In genomic region chr15:95894407-95894956, GRCh38 we compare ENCODE assay signal across 20 cellular contexts.
DNase-seq lines count a peak whose midpoint lies in the region; ATAC-seq, FAIRE-seq and TF ChIP-seq lines count a peak whose summit lies in the region.
"Had no signal": no experiment of that assay in that cellular context is flagged by ENCODE, and none has a peak within 500 bp of the region (broad histone marks: within the 10 kb centered on the region; RNA-seq: fewer than 3 reads in every experiment).

No MANE protein-coding gene starts in this region.

- ATAC-seq in A549 (no peak), GM12878 (no peak)

- in situ Hi-C loops in GM12878 (cut with MboI) (no loop called here), brain microvascular endothelial cell (cut with HindIII; ENCODE audit: low pct_ligation_motif_present, low sequenced_read_pairs) (no loop called here)

- H2AFZ ChIP-seq in KMS-11 (ENCODE audit: low read depth) (peak overlapping the region; percentile 43; the same call in 1 of the 2 replicates), GM12878 (ENCODE audit: control insufficient read depth, low read depth, low read length) (no peak overlapping the region)

- H3K27ac ChIP-seq in A549: no peak overlapping the region
- H3K27ac ChIP-seq in KMS-11: peak overlapping the region; percentile 24; the same call in 1 of the 2 replicates
- no peak overlapping the region for H3K27ac ChIP-seq in GM12878 (ENCODE audit: control insufficient read depth, insufficient read depth)
- H3K27ac ChIP-seq in brain microvascular endothelial cell: no peak overlapping the region
- H3K27ac ChIP-seq: colonic mucosa, HL-60, SJSA1, skin epidermis had no signal

- intact Hi-C loops in GM12878 (cut with micrococcal nuclease; ENCODE audit: unreplicated experiment): no loop called here

- H3K27me3 ChIP-seq in KMS-11 (ENCODE audit: insufficient read depth, low read depth) (no peaks in the 10 kb centered on the region), GM12878 (replicated peaks in 1 of 2; ENCODE audit: control insufficient read depth in 2 of 2, insufficient read depth in 2 of 2, low read length in 1 of 2) (no peaks in the 10 kb centered on the region), brain microvascular endothelial cell (replicated peaks) (no peaks in the 10 kb centered on the region)
- H3K27me3 ChIP-seq: colonic mucosa, SJSA1 had no signal

- CTCF ChIA-PET in A549 (lab: Yijun Ruan, JAX): no interaction called here
- CTCF ChIA-PET in GM12878 (lab: Yijun Ruan, JAX): interaction anchor here (1.3 kb wide), 1 partner anchor 9 kb away, joined by 3 read pairs; no protein-coding TSS in a partner anchor

- BruUV-seq in GM12878 (replicated peaks; lab: Mats Ljungman, UMichigan): no TSS peak

- TF ChIP-seq CTCF in A549 (IDR thresholded peaks at IDR 0.05): no peak
- TF ChIP-seq CTCF in KMS-11 (conservative IDR thresholded peaks at IDR 0.05; ENCODE audit: low read depth, low read length): no peak
- TF ChIP-seq CTCF in GM12878 (IDR thresholded peaks at IDR 0.05 in 2 of 3, conservative IDR thresholded peaks at IDR 0.05 in 1 of 3; ENCODE audit: control insufficient read depth in 2 of 3, extremely low read depth in 1 of 3, insufficient read depth in 1 of 3, low read depth in 3 of 3, low read length in 3 of 3): no peak
- TF ChIP-seq CTCF in brain microvascular endothelial cell (IDR thresholded peaks at IDR 0.05; ENCODE audit: low read depth, low read length, missing control alignments): no peak

- H3K9ac ChIP-seq in KMS-11 (no peak overlapping the region), GM12878 (ENCODE audit: control insufficient read depth, insufficient read depth, low read length) (no peak overlapping the region)

- RAD21 ChIA-PET in GM12878 (lab: Charles Lee; ENCODE audit: unreplicated experiment): interaction anchor here (0.7 to 1.5 kb wide), 4 partner anchors 8 to 34 kb away, joined by 3 to 4 read pairs (median 3); no protein-coding TSS in a partner anchor

- no peaks in the 10 kb centered on the region for H3K4me1 ChIP-seq in A549
- H3K4me1 ChIP-seq in KMS-11 (ENCODE audit: low read depth, poor library complexity, severe bottlenecking): peaks cover 35% of the 10 kb centered on the region
- H3K4me1 ChIP-seq in GM12878 (ENCODE audit: control insufficient read depth, insufficient read depth, low read length): no peaks in the 10 kb centered on the region
- H3K4me1 ChIP-seq: colonic mucosa, SJSA1 had no signal

- FAIRE-seq in A549 (lab: Jason Lieb, UNC) (no peak), GM12878 (lab: Jason Lieb, UNC) (no peak)
- FAIRE-seq: H54, TTC549 had no signal

- H4K20me1 ChIP-seq in KMS-11 (ENCODE audit: insufficient read depth) (no peaks in the 10 kb centered on the region), GM12878 (ENCODE audit: control insufficient read depth, insufficient read depth) (no peaks in the 10 kb centered on the region)

- DNase-seq in A549 (ENCODE audit: low read depth in 1 of 2, low spot score in 1 of 2) (no peak), GM12878 (ENCODE audit: low read depth, low spot score) (no peak), iris pigment epithelial cell (ENCODE audit: low read depth) (peak; percentile 21), C1 segment of cervical spinal cord (lab: John Stamatoyannopoulos, UW) (no peak), DMS153 (lab: John Stamatoyannopoulos, UW) (no peak), brain microvascular endothelial cell (no peak)
- no peak for DNase-seq in activated effector memory CD4-positive, alpha-beta T cell treated with Interleukin-2 at 50 U/mL for 16 hours
- DNase-seq: ACHN, activated gamma-delta T cell treated with Interleukin-2 at 50 U/mL for 16 hours, colonic mucosa, DND-41, NCI-H1417 treated with DMSO at 0.1 percent for 48 hours, occipital lobe, trophoblast cell had no signal

- SMC1A ChIA-PET in GM12878 (lab: Charles Lee; ENCODE audit: uncharacterized antibody, unreplicated experiment): interaction anchor here (1.6 kb wide), 2 partner anchors 35 to 37 kb away, joined by 3 to 4 read pairs; no protein-coding TSS in a partner anchor

- no peak overlapping the region for H3K4me2 ChIP-seq in A549
- peak overlapping the region; percentile 81 for H3K4me2 ChIP-seq in KMS-11
- H3K4me2 ChIP-seq in GM12878 (ENCODE audit: control insufficient read depth, insufficient read depth): no peak overlapping the region

- H3K79me2 ChIP-seq in KMS-11 (ENCODE audit: insufficient read depth, low read depth) (no peaks in the 10 kb centered on the region), GM12878 (ENCODE audit: control insufficient read depth, insufficient read depth, low read length) (no peaks in the 10 kb centered on the region)

- H3K9me3 ChIP-seq in A549: no peaks in the 10 kb centered on the region
- no peaks in the 10 kb centered on the region; the same call in 2 of the 3 replicates for H3K9me3 ChIP-seq in GM12878 (replicated peaks; ENCODE audit: control insufficient read depth, insufficient read depth, low read length)
- H3K9me3 ChIP-seq: colonic mucosa, SJSA1 had no signal

- H3K36me3 ChIP-seq in KMS-11 (ENCODE audit: insufficient read depth): no peaks in the 10 kb centered on the region
- no peaks in the 10 kb centered on the region for H3K36me3 ChIP-seq in GM12878 (ENCODE audit: control insufficient read depth in 2 of 2, insufficient read depth in 2 of 2, low read length in 1 of 2)
- H3K36me3 ChIP-seq in brain microvascular endothelial cell (replicated peaks): no peaks in the 10 kb centered on the region
- H3K36me3 ChIP-seq: colonic mucosa, SJSA1 had no signal

- TF ChIP-seq RAD21 in A549 (conservative IDR thresholded peaks at IDR 0.05 in 1 of 2, IDR thresholded peaks at IDR 0.05 in 1 of 2): no peak
- TF ChIP-seq RAD21 in GM12878 (IDR thresholded peaks at IDR 0.05; ENCODE audit: insufficient read depth, low read depth, low read length): no peak

- no peak overlapping the region for H3K4me3 ChIP-seq in A549
- no peak overlapping the region for H3K4me3 ChIP-seq in KMS-11 (IDR thresholded peaks at IDR 0.05; ENCODE audit: insufficient read depth, low read depth, low read length)
- no peak overlapping the region for H3K4me3 ChIP-seq in GM12878
- no peak overlapping the region for H3K4me3 ChIP-seq in brain microvascular endothelial cell (ENCODE audit: low read depth, low read length)
- H3K4me3 ChIP-seq: colonic mucosa, SJSA1, skin epidermis had no signal

- POLR2A ChIA-PET in A549 (lab: Yijun Ruan, JAX) (no interaction called here), GM12878 (lab: Charles Lee) (interaction anchor here (0.5 to 1.2 kb wide), 3 partner anchors 16 to 434 kb away, joined by 3 to 4 read pairs (median 3); no protein-coding TSS in a partner anchor)

- TF ChIP-seq POLR2A in A549 (IDR thresholded peaks at IDR 0.05; ENCODE audit: low read length) (no peak), GM12878 (IDR thresholded peaks at IDR 0.05; ENCODE audit: low read depth, low read length) (no peak)

- TF ChIP-seq EP300 in A549 (IDR thresholded peaks at IDR 0.05) (no peak), GM12878 (IDR thresholded peaks at IDR 0.05; ENCODE audit: borderline replicate concordance in 1 of 2, control insufficient read depth in 1 of 2, low read depth in 2 of 2, low read length in 2 of 2) (no peak)

- WGBS in A549 (ENCODE audit: missing lambda C conversion rate): 25% methylated on average over 2 of the region's 2 CpGs
- 0% methylated on average over 2 of the region's 2 CpGs for WGBS in GM12878 (ENCODE audit: insufficient coverage, insufficient replicate concordance, low lambda C conversion rate, missing lambda C conversion rate)

TF ChIP-seq in A549, 52 proteins besides CTCF, POLR2A, EP300 and RAD21 (continues in another document):
- TF ChIP-seq JUNB (IDR thresholded peaks at IDR 0.05): no peak
- peak; percentile 66 for TF ChIP-seq MAFK (IDR thresholded peaks at IDR 0.05; ENCODE audit: partially characterized antibody)
- TF ChIP-seq E2F6 (IDR thresholded peaks at IDR 0.05; ENCODE audit: borderline replicate concordance, low read depth): no peak
- no peak for TF ChIP-seq MAX (IDR thresholded peaks at IDR 0.05)
- no peak for TF ChIP-seq ATOH8 (CRISPR knock-in tag; IDR thresholded peaks at IDR 0.05; ENCODE audit: low read depth)

TF ChIP-seq in GM12878, 131 proteins besides CTCF, POLR2A, EP300 and RAD21:
- TF ChIP-seq RCOR1 (conservative IDR thresholded peaks at IDR 0.05; ENCODE audit: low read depth, low read length) (no peak), SMAD1 (IDR thresholded peaks at IDR 0.05; ENCODE audit: low read depth, partially characterized antibody) (peak; percentile 93), RUNX3 (IDR thresholded peaks at IDR 0.05; ENCODE audit: low read length) (no peak), SKIL (IDR thresholded peaks at IDR 0.05; ENCODE audit: low read depth, poor library complexity, severe bottlenecking) (peak; percentile 41), ELK1 (IDR thresholded peaks at IDR 0.05; ENCODE audit: low read depth, low read length) (no peak)
